Comparison of ENCODE assay signal across 8 cellular contexts in genomic region chr5:75050415-75050814, GRCh38. TPM values are rescaled to one million over a fixed set of nuclear protein-coding genes. Genes with fewer than 3 reads are reported as not detected.
A peak's percentile ranks its signal among the peaks of the same experiment; 100 is the strongest.
DNase-seq lines count a peak whose midpoint lies in the region; ATAC-seq, FAIRE-seq and TF ChIP-seq lines count a peak whose summit lies in the region.

No MANE protein-coding gene starts in this region.

- no TSS peak for BruUV-seq in Caco-2 (replicated peaks; lab: Mats Ljungman, UMichigan)

- FAIRE-seq in kidney (lab: Jason Lieb, UNC) = no peak

- H3K27ac ChIP-seq in HUES48 (ENCODE audit: low read depth, low read length) (no peak overlapping the region), kidney (ENCODE audit: low read depth in 2 of 2, low read length in 2 of 2) (peak overlapping the region; percentile 30 to 54)

- H3K36me3 ChIP-seq in Caco-2 (ENCODE audit: control insufficient read depth, insufficient read depth, low read length) (no peaks in the 10 kb centered on the region), HUES48 (ENCODE audit: control insufficient read depth, insufficient read depth, low read length) (peaks cover 9% of the 10 kb centered on the region; the same call in 1 of the 2 replicates), kidney (ENCODE audit: control insufficient read depth in 1 of 2, insufficient read depth in 2 of 2, low read length in 2 of 2) (no peaks in the 10 kb centered on the region)

- H3K4me3 ChIP-seq in Caco-2 (ENCODE audit: low read depth, low read length) (no peak overlapping the region), HUES48 (ENCODE audit: low read depth, low read length) (peak overlapping the region; percentile 70), kidney (ENCODE audit: low read length in 2 of 2) (peak overlapping the region in 1 of 2 donors; percentile 79)

- DNase-seq in Caco-2 = peak; percentile 33 to 42
- DNase-seq in activated naive CD8-positive, alpha-beta T cell treated with anti-CD3 and anti-CD28 coated beads for 36 hours = peak; percentile 41
- DNase-seq in kidney = no peak
- DNase-seq in activated CD8-positive, alpha-beta memory T cell treated with anti-CD3 and anti-CD28 coated beads for 24 hours = no peak
- DNase-seq in NCI-H1694 treated with DMSO at 0.1 percent for 48 hours (lab: John Stamatoyannopoulos, UW) = no peak

- peak overlapping the region; percentile 86 for H3K4me3 Mint-ChIP-seq in Caco-2 (ENCODE audit: unreplicated experiment)
- peak overlapping the region; percentile 90 for H3K4me3 Mint-ChIP-seq in activated naive CD8-positive, alpha-beta T cell treated with anti-CD3 and anti-CD28 coated beads for 36 hours

- peaks cover 40% of the 10 kb centered on the region for H3K4me1 Mint-ChIP-seq in Caco-2 (ENCODE audit: low read depth, unreplicated experiment)
- peaks cover 70% of the 10 kb centered on the region for H3K4me1 Mint-ChIP-seq in activated naive CD8-positive, alpha-beta T cell treated with anti-CD3 and anti-CD28 coated beads for 36 hours

- H3K27me3 ChIP-seq in Caco-2 (replicated peaks; ENCODE audit: control insufficient read depth, insufficient read depth, low read length) (no peaks in the 10 kb centered on the region; the same call in 1 of the 2 replicates), HUES48 (ENCODE audit: control insufficient read depth, insufficient read depth, low read length) (peaks cover 45% of the 10 kb centered on the region)

- no peak for ATAC-seq in HG02938 (IDR thresholded peaks at IDR 0.05; ENCODE audit: unreplicated experiment)
- no peak for ATAC-seq in GM19397 (IDR thresholded peaks at IDR 0.05; ENCODE audit: unreplicated experiment)

- peak overlapping the region; percentile 16 for H3K27ac Mint-ChIP-seq in Caco-2 (ENCODE audit: unreplicated experiment)
- peak overlapping the region; percentile 87 for H3K27ac Mint-ChIP-seq in activated naive CD8-positive, alpha-beta T cell treated with anti-CD3 and anti-CD28 coated beads for 36 hours

- peaks cover 38% of the 10 kb centered on the region for H3K4me1 ChIP-seq in Caco-2
- peaks cover 37% of the 10 kb centered on the region for H3K4me1 ChIP-seq in HUES48 (ENCODE audit: control insufficient read depth, insufficient read depth, low read length)
- peaks cover 18 to 25% of the 10 kb centered on the region in 2 donors for H3K4me1 ChIP-seq in kidney (ENCODE audit: control insufficient read depth in 1 of 2, insufficient read depth in 1 of 2, low read depth in 1 of 2, low read length in 2 of 2)

- peak overlapping the region; percentile 84; the same call in 1 of the 2 replicates for H3K9ac ChIP-seq in HUES48 (ENCODE audit: low read depth, low read length)
- peak overlapping the region in 1 of 2 donors; percentile 51 for H3K9ac ChIP-seq in kidney (ENCODE audit: low read length in 2 of 2)

- CTCF ChIA-PET in Caco-2 (lab: Charles Lee) = interaction anchor here (0.6 to 1.1 kb wide), 5 partner anchors 16 to 286 kb away, joined by 3 to 4 read pairs (median 3); partner anchors contain the start of gene HMGCR

- TF ChIP-seq CTCF in Caco-2 (IDR thresholded peaks at IDR 0.05; ENCODE audit: insufficient read depth in 1 of 2, low read depth in 1 of 2, low read length in 1 of 2, severe bottlenecking in 1 of 2, unreplicated experiment in 1 of 2) = peak in 1 of 2 experiments; percentile 38
- no peak for TF ChIP-seq CTCF in kidney (IDR thresholded peaks at IDR 0.05; ENCODE audit: borderline replicate concordance, extremely low read depth, insufficient read depth)

- H3K9me3 Mint-ChIP-seq in Caco-2 (ENCODE audit: unreplicated experiment) = no peaks in the 10 kb centered on the region
- H3K9me3 Mint-ChIP-seq in activated naive CD8-positive, alpha-beta T cell treated with anti-CD3 and anti-CD28 coated beads for 36 hours = no peaks in the 10 kb centered on the region

- intact Hi-C loops in Caco-2 (cut with micrococcal nuclease; ENCODE audit: unreplicated experiment) = loop anchor here (5.0 to 10.0 kb wide), 3 partner anchors 117 to 287 kb away; partner anchors contain the start of genes ANKRD31 and HMGCR
- intact Hi-C loops in kidney (cut with DNase I) = no loop called here

- no peaks in the 10 kb centered on the region for H3K27me3 Mint-ChIP-seq in Caco-2 (ENCODE audit: insufficient read depth, unreplicated experiment)
- no peaks in the 10 kb centered on the region for H3K27me3 Mint-ChIP-seq in activated naive CD8-positive, alpha-beta T cell treated with anti-CD3 and anti-CD28 coated beads for 36 hours

- H3K36me3 Mint-ChIP-seq in Caco-2 (ENCODE audit: insufficient read depth, unreplicated experiment) = peaks cover 9% of the 10 kb centered on the region
- peaks cover 12% of the 10 kb centered on the region for H3K36me3 Mint-ChIP-seq in activated naive CD8-positive, alpha-beta T cell treated with anti-CD3 and anti-CD28 coated beads for 36 hours

- POLR2A ChIA-PET in Caco-2 (lab: Charles Lee) = no interaction called here

- H3K9me3 ChIP-seq in Caco-2 (no peaks in the 10 kb centered on the region), HUES48 (ENCODE audit: control insufficient read depth, insufficient read depth, low read length) (no peaks in the 10 kb centered on the region), kidney (ENCODE audit: control insufficient read depth in 1 of 2, low read length in 2 of 2) (no peaks in the 10 kb centered on the region)

RNA-seq across cellular contexts. Expression of gene GCNT4, which starts 1.9 kb away (rescaled TPM):
- total RNA-seq in Caco-2 (2022) = 2.5 and 3.0 TPM in 2 replicates
- total RNA-seq in activated naive CD8-positive, alpha-beta T cell treated with anti-CD3 and anti-CD28 coated beads for 36 hours = 1 to 10 TPM; 1.6 to 1.7 TPM
- 2.0 TPM for total RNA-seq in kidney
- 2.6 TPM for polyA plus RNA-seq in kidney (ENCODE audit: insufficient read depth, low read depth, low replicate concordance)

Comparison
In these comparisons a context has a peak if more than half of its experiments do, and no peak if none do; other contexts are left out.
1. DNase-seq: peak in Caco-2 (2 of 2) and activated naive CD8-positive, alpha-beta T cell treated with anti-CD3 and anti-CD28 coated beads for 36 hours (single experiment); none in kidney (single experiment), activated CD8-positive, alpha-beta memory T cell treated with anti-CD3 and anti-CD28 coated beads for 24 hours (single experiment) and NCI-H1694 treated with DMSO at 0.1 percent for 48 hours (single experiment).